ENCODE assay signal across 26 cellular contexts in the genomic region with DNA sequence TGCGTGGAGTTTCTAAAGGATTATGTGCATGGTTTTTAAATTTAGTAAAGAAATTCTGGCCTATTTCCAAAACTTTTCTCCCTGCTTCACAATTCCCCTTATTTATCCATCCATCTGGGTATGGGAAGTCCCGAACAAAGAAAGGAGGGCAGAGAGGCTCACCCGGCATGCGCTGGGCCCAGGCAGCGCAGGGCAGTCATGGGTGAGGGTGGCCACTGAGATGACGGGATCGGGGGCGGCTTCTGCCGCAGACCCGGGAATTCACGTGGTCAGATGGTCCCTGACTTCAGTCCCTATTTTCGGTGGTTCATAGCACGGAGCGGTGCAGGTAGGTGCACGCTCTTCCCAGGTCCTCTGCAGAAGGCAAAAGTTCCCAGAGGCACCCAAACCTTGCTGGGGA. TPM values are rescaled to one million over a fixed set of nuclear protein-coding genes. Genes with fewer than 3 reads are reported as not detected.
A peak's percentile ranks its signal among the peaks of the same experiment; 100 is the strongest.
DNase-seq lines count a peak whose midpoint lies in the region; ATAC-seq and TF ChIP-seq lines count a peak whose summit lies in the region.
"Had no signal": no experiment of that assay in that cellular context is flagged by ENCODE, and none has a peak within 500 bp of the region (broad histone marks: within the 10 kb centered on the region; RNA-seq: fewer than 3 reads in every experiment).

No MANE protein-coding gene starts in this region.

- H3K4me2 ChIP-seq in trophoblast cell (ENCODE audit: low read length) = no peak overlapping the region
- H3K4me2 ChIP-seq: BLaER1 had no signal

- no peak overlapping the region for H2AFZ ChIP-seq in trophoblast cell (ENCODE audit: insufficient read depth, low read length, poor library complexity)

- H3K79me2 ChIP-seq in trophoblast cell (ENCODE audit: control insufficient read depth, insufficient read depth, low read length, poor library complexity) = no peaks in the 10 kb centered on the region

- H2BK12ac ChIP-seq in trophoblast cell (ENCODE audit: low read length) = no peak overlapping the region

- H3K36me3 ChIP-seq in SK-N-MC (ENCODE audit: insufficient read depth, low read length) (peaks cover 98% of the 10 kb centered on the region), trophoblast cell (ENCODE audit: control insufficient read depth in 1 of 2, insufficient read depth in 2 of 2, low read length in 2 of 2) (peaks cover 5 to 6% of the 10 kb centered on the region in 2 experiments), tibial nerve (peaks cover 0 to 28% (median 3%) of the 10 kb centered on the region in 3 donors)

- H3K27me3 ChIP-seq in trophoblast cell (ENCODE audit: insufficient read depth, low read length) (no peaks in the 10 kb centered on the region), tibial nerve (no peaks in the 10 kb centered on the region)
- H3K27me3 ChIP-seq: BE2C, BLaER1 had no signal

- H3K4me1 Mint-ChIP-seq in WTC11 = peaks cover 37% of the 10 kb centered on the region

- no peak overlapping the region for H2BK5ac ChIP-seq in trophoblast cell (ENCODE audit: low read depth, low read length, poor library complexity)

- H3K4me3 ChIP-seq in SK-N-MC (peak overlapping the region; percentile 6), trophoblast cell (ENCODE audit: low read depth, low read length) (peak overlapping the region; percentile 47), tibial nerve (no peak overlapping the region)
- H3K4me3 ChIP-seq: BLaER1, GM12878 had no signal

- H4K8ac ChIP-seq in trophoblast cell (ENCODE audit: low read depth, low read length) = no peak overlapping the region

- no peaks in the 10 kb centered on the region for H3K4me1 ChIP-seq in trophoblast cell (ENCODE audit: control insufficient read depth in 1 of 2, insufficient read depth in 2 of 2, low read length in 2 of 2)
- peaks cover 0 to 70% (median 5%) of the 10 kb centered on the region in 4 donors for H3K4me1 ChIP-seq in tibial nerve

- H3K14ac ChIP-seq in trophoblast cell (ENCODE audit: low read length) = no peak overlapping the region

- no peaks in the 10 kb centered on the region for H3K27me3 Mint-ChIP-seq in WTC11 (ENCODE audit: low read depth)
- H3K27me3 Mint-ChIP-seq: CD4-positive, alpha-beta memory T cell; CD4-positive, CD25-positive, alpha-beta regulatory T cell had no signal

- H3K79me1 ChIP-seq in trophoblast cell (ENCODE audit: low read length) = no peaks in the 10 kb centered on the region

- no peak overlapping the region for H3K18ac ChIP-seq in trophoblast cell (ENCODE audit: low read length)

- peaks cover 27% of the 10 kb centered on the region for H3K36me3 Mint-ChIP-seq in WTC11

- H3K27ac Mint-ChIP-seq in WTC11 = peak overlapping the region; percentile 57
- H3K27ac Mint-ChIP-seq: CD8-positive, alpha-beta memory T cell had no signal

- H3K4ac ChIP-seq in trophoblast cell (ENCODE audit: low read depth, low read length) = no peak overlapping the region

- H2BK120ac ChIP-seq in trophoblast cell (ENCODE audit: insufficient read depth, low read length, poor library complexity) = no peak overlapping the region

- WGBS in trophoblast cell (ENCODE audit: extremely low coverage, insufficient coverage, insufficient read length) = no CpG with 5 or more reads among the region's 15 CpGs
- WGBS in tibial nerve, 2 donors = 77 to 78% methylated on average over 15 of the region's 15 CpGs

- H3K4me3 Mint-ChIP-seq in WTC11 = no peak overlapping the region
- H3K4me3 Mint-ChIP-seq: CD14-positive monocyte; CD4-positive, alpha-beta memory T cell; CD8-positive, alpha-beta memory T cell had no signal

- H3K23ac ChIP-seq in trophoblast cell (ENCODE audit: low read length) = no peak overlapping the region

- no peak overlapping the region for H4K91ac ChIP-seq in trophoblast cell (ENCODE audit: low read depth, low read length)

- no peak overlapping the region for H4K12ac ChIP-seq in trophoblast cell (ENCODE audit: low read depth, low read length)

- H3K27ac ChIP-seq in 22Rv1 = 0 out of 2 replicates have a peak overlapping the region, but pooled peaks have one; percentile 25
- H3K27ac ChIP-seq in SK-N-MC = peak overlapping the region; percentile 43
- no peak overlapping the region for H3K27ac ChIP-seq in trophoblast cell (ENCODE audit: low read depth, low read length)
- no peak overlapping the region for H3K27ac ChIP-seq in tibial nerve
- H3K27ac ChIP-seq: BLaER1 had no signal

- no peaks in the 10 kb centered on the region for H3K9me3 ChIP-seq in SK-N-MC (ENCODE audit: low read depth, low read length)
- no peaks in the 10 kb centered on the region for H3K9me3 ChIP-seq in trophoblast cell (ENCODE audit: insufficient read depth, low read depth, low read length)
- H3K9me3 ChIP-seq in tibial nerve = no peaks in the 10 kb centered on the region
- H3K9me3 ChIP-seq: BE2C had no signal

- no peaks in the 10 kb centered on the region for H3K9me3 Mint-ChIP-seq in WTC11
- H3K9me3 Mint-ChIP-seq: CD14-positive monocyte; CD4-positive, CD25-positive, alpha-beta regulatory T cell had no signal

- CTCF ChIA-PET in WTC11 (lab: Charles Lee) = no interaction called here

- DNase-seq in SK-N-MC (ENCODE audit: low read depth, low spot score) (no peak), WTC11 (ENCODE audit: low spot score) (no peak), trophoblast cell (no peak), SKM-1 (lab: John Stamatoyannopoulos, UW; ENCODE audit: unreplicated experiment) (no peak), tibial nerve (ENCODE audit: low spot score in 2 of 2) (no peak)
- DNase-seq: 8988T; ACHN; BE2C; C1 segment of cervical spinal cord; CD4-positive, alpha-beta memory T cell; CD4-positive, CD25-positive, alpha-beta regulatory T cell; CD8-positive, alpha-beta memory T cell; COR-L47; DMS 273 treated with DMSO at 0.1 percent for 48 hours; DMS153; DMS53; DMS79; DND-41; EL; GDM1 had no signal

- ATAC-seq in WTC11 = no peak
- no peak for ATAC-seq in GM18909 (IDR thresholded peaks at IDR 0.05; ENCODE audit: poor library complexity, unreplicated experiment)
- ATAC-seq in HG03159 (IDR thresholded peaks at IDR 0.05; ENCODE audit: unreplicated experiment) = no peak
- ATAC-seq: GM12878 had no signal

- TF ChIP-seq EP300 in tibial nerve (IDR thresholded peaks at IDR 0.05) = no peak

- TF ChIP-seq POLR2A in tibial nerve (IDR thresholded peaks at IDR 0.05) = no peak

- TF ChIP-seq CTCF in 22Rv1 (IDR thresholded peaks at IDR 0.05) (no peak), WTC11 (IDR thresholded peaks at IDR 0.05) (no peak), tibial nerve (IDR thresholded peaks at IDR 0.05) (no peak)

- POLR2A ChIA-PET in WTC11 (lab: Charles Lee) = no interaction called here

- peak overlapping the region; percentile 23 for H3K9ac ChIP-seq in SK-N-MC (ENCODE audit: insufficient read length)
- H3K9ac ChIP-seq in trophoblast cell (ENCODE audit: low read length) = no peak overlapping the region
- H3K9ac ChIP-seq: BLaER1 had no signal

- H2AK5ac ChIP-seq in trophoblast cell (ENCODE audit: low read length) = no peak overlapping the region

TF ChIP-seq in WTC11, 78 proteins besides CTCF, POLR2A, EP300 and RAD21:
- TF ChIP-seq, protein P1, sequence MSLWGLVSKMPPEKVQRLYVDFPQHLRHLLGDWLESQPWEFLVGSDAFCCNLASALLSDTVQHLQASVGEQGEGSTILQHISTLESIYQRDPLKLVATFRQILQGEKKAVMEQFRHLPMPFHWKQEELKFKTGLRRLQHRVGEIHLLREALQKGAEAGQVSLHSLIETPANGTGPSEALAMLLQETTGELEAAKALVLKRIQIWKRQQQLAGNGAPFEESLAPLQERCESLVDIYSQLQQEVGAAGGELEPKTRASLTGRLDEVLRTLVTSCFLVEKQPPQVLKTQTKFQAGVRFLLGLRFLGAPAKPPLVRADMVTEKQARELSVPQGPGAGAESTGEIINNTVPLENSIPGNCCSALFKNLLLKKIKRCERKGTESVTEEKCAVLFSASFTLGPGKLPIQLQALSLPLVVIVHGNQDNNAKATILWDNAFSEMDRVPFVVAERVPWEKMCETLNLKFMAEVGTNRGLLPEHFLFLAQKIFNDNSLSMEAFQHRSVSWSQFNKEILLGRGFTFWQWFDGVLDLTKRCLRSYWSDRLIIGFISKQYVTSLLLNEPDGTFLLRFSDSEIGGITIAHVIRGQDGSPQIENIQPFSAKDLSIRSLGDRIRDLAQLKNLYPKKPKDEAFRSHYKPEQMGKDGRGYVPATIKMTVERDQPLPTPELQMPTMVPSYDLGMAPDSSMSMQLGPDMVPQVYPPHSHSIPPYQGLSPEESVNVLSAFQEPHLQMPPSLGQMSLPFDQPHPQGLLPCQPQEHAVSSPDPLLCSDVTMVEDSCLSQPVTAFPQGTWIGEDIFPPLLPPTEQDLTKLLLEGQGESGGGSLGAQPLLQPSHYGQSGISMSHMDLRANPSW (CRISPR knock-in tag; conservative IDR thresholded peaks at IDR 0.05; ENCODE audit: low read depth) = no peak
- TF ChIP-seq JAZF1 (CRISPR knock-in tag; IDR thresholded peaks at IDR 0.05) (no peak), GABPB1 (CRISPR knock-in tag; IDR thresholded peaks at IDR 0.05) (no peak)
- TF ChIP-seq, protein P2, sequence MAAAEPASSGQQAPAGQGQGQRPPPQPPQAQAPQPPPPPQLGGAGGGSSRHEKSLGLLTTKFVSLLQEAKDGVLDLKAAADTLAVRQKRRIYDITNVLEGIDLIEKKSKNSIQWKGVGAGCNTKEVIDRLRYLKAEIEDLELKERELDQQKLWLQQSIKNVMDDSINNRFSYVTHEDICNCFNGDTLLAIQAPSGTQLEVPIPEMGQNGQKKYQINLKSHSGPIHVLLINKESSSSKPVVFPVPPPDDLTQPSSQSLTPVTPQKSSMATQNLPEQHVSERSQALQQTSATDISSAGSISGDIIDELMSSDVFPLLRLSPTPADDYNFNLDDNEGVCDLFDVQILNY (CRISPR knock-in tag; IDR thresholded peaks at IDR 0.05) = no peak

RNA-seq across cellular contexts. Expression of a gene that starts 14.5 kb away (rescaled TPM):
- total RNA-seq in WTC11 (2021) (17.9 to 20.5 TPM (median 18.6 TPM) in 3 replicates), tibial nerve (10 to 100 TPM; 38.3 to 60.9 (median 42.4) TPM)
- polyA plus RNA-seq in trophoblast cell (2013) = 6.2 and 6.6 TPM in 2 replicates

Comparison
In these comparisons a context has a peak if more than half of its experiments do, and no peak if none do; other contexts are left out.
1. H3K27ac ChIP-seq: peak in 22Rv1 (single experiment) and SK-N-MC (single experiment); none in trophoblast cell (single experiment) and tibial nerve (0 of 4).
2. H3K4me3 ChIP-seq: peak in SK-N-MC (single experiment) and trophoblast cell (single experiment); none in tibial nerve (0 of 4).